ENCODE assay signal across 19 cellular contexts in genomic region chr2:225495706-225496105, GRCh38.
DNase-seq lines count a peak whose midpoint lies in the region; TF ChIP-seq lines count a peak whose summit lies in the region.
"Had no signal": no experiment of that assay in that cellular context is flagged by ENCODE, and none has a peak within 500 bp of the region (broad histone marks: within the 10 kb centered on the region; RNA-seq: fewer than 3 reads in every experiment).

No MANE protein-coding gene starts in this region.

- H2BK5ac ChIP-seq in mesendoderm (ENCODE audit: low read length) = no peak overlapping the region

- DNase-seq in NCI-H1417 (lab: John Stamatoyannopoulos, UW) = peak in 2 of 3 experiments; percentile 8 to 16
- no peak for DNase-seq in NCI-H1417 treated with DMSO at 0.1 percent for 48 hours (lab: John Stamatoyannopoulos, UW)
- no peak for DNase-seq in LNCaP clone FGC (ENCODE audit: low read depth)
- DNase-seq in OCI-LY7 (ENCODE audit: low spot score) = peak; percentile 11
- peak; percentile 20 for DNase-seq in mesendoderm
- DNase-seq in head of caudate nucleus = no peak
- DNase-seq in glomerular visceral epithelial cell (ENCODE audit: extremely low spot score) = no peak
- DNase-seq: AML-193, DMS79 treated with DMSO at 0.1 percent for 48 hours, H7, HFFc6, NCI-H1092 treated with DMSO at 0.1 percent for 48 hours, NCI-H1694 treated with DMSO at 0.1 percent for 48 hours, NCI-H226, SHP77 treated with DMSO at 0.1 percent for 48 hours, T-helper 1 cell had no signal

- no peak overlapping the region for H3K9ac ChIP-seq in mesendoderm (ENCODE audit: low read length)

- TF ChIP-seq CTCF in LNCaP clone FGC (IDR thresholded peaks at IDR 0.05; ENCODE audit: control insufficient read depth, extremely low read depth, insufficient read depth) (peak; percentile 17; the same call in 1 of the 2 replicates), OCI-LY7 (conservative IDR thresholded peaks at IDR 0.05; ENCODE audit: low read length) (peak; percentile 42; the same call in 1 of the 2 replicates)

- no peak overlapping the region for H2AK5ac ChIP-seq in mesendoderm (ENCODE audit: low read length)

- no peaks in the 10 kb centered on the region for H3K79me1 ChIP-seq in mesendoderm (ENCODE audit: low read length)

- no peaks in the 10 kb centered on the region for H3K4me1 ChIP-seq in OCI-LY7 (ENCODE audit: insufficient read depth, low read length, poor library complexity, severe bottlenecking)
- H3K4me1 ChIP-seq in mesendoderm (ENCODE audit: control insufficient read depth, low read depth, low read length) = no peaks in the 10 kb centered on the region

- no peaks in the 10 kb centered on the region for H3K27me3 ChIP-seq in mesendoderm (ENCODE audit: insufficient read depth, low read length, poor library complexity)

- CTCF ChIA-PET in OCI-LY7 (lab: Charles Lee; ENCODE audit: unreplicated experiment) = no interaction called here

- no peak overlapping the region for H4K5ac ChIP-seq in mesendoderm (ENCODE audit: low read length)

- H3K4me2 ChIP-seq in OCI-LY7 (ENCODE audit: low read length) (no peak overlapping the region), mesendoderm (ENCODE audit: low read length) (no peak overlapping the region)

- no peak overlapping the region for H2BK15ac ChIP-seq in mesendoderm (replicated peaks; ENCODE audit: low read depth)

- no peaks in the 10 kb centered on the region for H3K9me3 ChIP-seq in OCI-LY7 (ENCODE audit: low read length)

- H3K79me2 ChIP-seq in OCI-LY7 (ENCODE audit: insufficient read depth, low read depth, low read length) (no peaks in the 10 kb centered on the region), mesendoderm (ENCODE audit: control insufficient read depth, insufficient read depth, low read length) (no peaks in the 10 kb centered on the region)

- no CpG with 5 or more reads among the region's 4 CpGs for whole genome bisulfite sequencing in mesendoderm (ENCODE audit: extremely low coverage, insufficient coverage, low lambda C conversion rate)

- no peaks in the 10 kb centered on the region for H3K9me2 ChIP-seq in OCI-LY7 (ENCODE audit: insufficient read depth, low read length)

- no TSS peak for BruUV-seq in OCI-LY7 (replicated peaks; lab: Mats Ljungman, UMichigan)

- no peak overlapping the region for H3K18ac ChIP-seq in mesendoderm (ENCODE audit: low read length)

- H3K23ac ChIP-seq in mesendoderm (ENCODE audit: low read length) = no peak overlapping the region

- H3K36me3 ChIP-seq in OCI-LY7 (ENCODE audit: insufficient read depth, low read length) (no peaks in the 10 kb centered on the region), mesendoderm (ENCODE audit: control insufficient read depth, insufficient read depth, low read length) (no peaks in the 10 kb centered on the region)

- H3K27ac ChIP-seq in OCI-LY7 (ENCODE audit: low read depth, low read length, poor library complexity, severe bottlenecking) (no peak overlapping the region), mesendoderm (ENCODE audit: low read depth, low read length) (no peak overlapping the region)
- H3K27ac ChIP-seq: HL-60, RWPE1 had no signal

- H3K4ac ChIP-seq in mesendoderm (ENCODE audit: low read depth, low read length) = no peak overlapping the region

- H3K4me3 ChIP-seq in LNCaP clone FGC (ENCODE audit: low read depth, low read length) = no peak overlapping the region
- no peak overlapping the region for H3K4me3 ChIP-seq in OCI-LY7 (ENCODE audit: low read depth, low read length, poor library complexity, severe bottlenecking)
- H3K4me3 ChIP-seq in mesendoderm (ENCODE audit: low read length) = no peak overlapping the region
- H3K4me3 ChIP-seq: K562 had no signal

- H4K20me1 ChIP-seq in OCI-LY7 (ENCODE audit: insufficient read depth, low read length) = no peaks in the 10 kb centered on the region

- intact Hi-C loops in OCI-LY7 (cut with micrococcal nuclease; ENCODE audit: unreplicated experiment) = loop anchor here (10.0 kb wide), 1 partner anchor 371 kb away; no protein-coding TSS in a partner anchor
- intact Hi-C loops in head of caudate nucleus (cut with DNase I) = no loop called here

- no peak overlapping the region for H4K8ac ChIP-seq in mesendoderm (ENCODE audit: low read depth, low read length)

- H2BK120ac ChIP-seq in mesendoderm (ENCODE audit: low read depth, low read length) = no peak overlapping the region

- H2AFZ ChIP-seq in OCI-LY7 (ENCODE audit: low read length) = no peak overlapping the region

- H3K56ac ChIP-seq in mesendoderm (ENCODE audit: low read length) = no peak overlapping the region

- POLR2A ChIA-PET in OCI-LY7 (lab: Charles Lee) = no interaction called here

Comparison
In these comparisons a context has a peak if more than half of its experiments do, and no peak if none do; other contexts are left out.
1. DNase-seq: peak in NCI-H1417 (2 of 3), OCI-LY7 (single experiment) and mesendoderm (single experiment); none in NCI-H1417 treated with DMSO at 0.1 percent for 48 hours (single experiment), LNCaP clone FGC (single experiment), head of caudate nucleus (0 of 42) and glomerular visceral epithelial cell (single experiment).